ENCODE assay signal across 18 cellular contexts in the genomic region with DNA sequence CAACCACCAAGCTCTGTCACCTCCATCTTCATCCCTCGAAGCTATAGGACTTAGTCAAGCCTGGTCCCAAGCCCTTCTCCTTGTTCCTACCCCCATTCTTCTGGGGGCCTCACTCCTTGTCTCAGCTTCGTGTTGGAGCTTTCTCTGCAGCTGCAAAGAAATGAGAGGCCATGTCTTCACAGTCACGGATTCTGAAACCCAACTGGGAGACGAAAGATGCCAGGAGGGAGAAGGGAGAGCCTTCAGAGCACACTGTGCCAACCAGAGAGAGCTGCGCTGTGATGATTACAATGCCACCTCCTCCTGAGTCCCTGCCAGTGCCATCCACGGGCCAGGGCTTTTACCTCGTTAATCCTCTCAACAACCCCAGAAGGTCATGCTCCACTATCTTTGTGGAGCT.
DNase-seq lines count a peak whose midpoint lies in the region; ATAC-seq and TF ChIP-seq lines count a peak whose summit lies in the region.
"Had no signal": no experiment of that assay in that cellular context is flagged by ENCODE, and none has a peak within 500 bp of the region (broad histone marks: within the 10 kb centered on the region; RNA-seq: fewer than 3 reads in every experiment).

No MANE protein-coding gene starts in this region.

- intact Hi-C loops in esophagus muscularis mucosa (cut with DNase I) = no loop called here

- H3K4me3 ChIP-seq in esophagus muscularis mucosa = no peak overlapping the region
- H3K4me3 ChIP-seq: A549, GM23338 had no signal

- ATAC-seq in activated CD8-positive, alpha-beta memory T cell treated with anti-CD3 and anti-CD28 coated beads, Interleukin-2, amount 10 ng/mL, durations not matched to agents 7 days and 5 days = no peak
- ATAC-seq in GM21737 (IDR thresholded peaks at IDR 0.05; ENCODE audit: unreplicated experiment) = no peak
- ATAC-seq: A549, GM23338, HCT116 had no signal

- H3K36me3 ChIP-seq in esophagus muscularis mucosa = no peaks in the 10 kb centered on the region

- H3K27me3 ChIP-seq in esophagus muscularis mucosa = peaks cover 0 to 15% (median 0%) of the 10 kb centered on the region in 4 donors

- H3K9me3 Mint-ChIP-seq in activated CD8-positive, alpha-beta memory T cell treated with anti-CD3 and anti-CD28 coated beads, Interleukin-2, amount 10 ng/mL, durations not matched to agents 7 days and 5 days (ENCODE audit: low read depth) = peaks cover 4% of the 10 kb centered on the region
- H3K9me3 Mint-ChIP-seq in osteocyte (ENCODE audit: unreplicated experiment) = peaks cover 24% of the 10 kb centered on the region

- H3K4me1 ChIP-seq in esophagus muscularis mucosa = no peaks in the 10 kb centered on the region
- H3K4me1 ChIP-seq: A549 had no signal

- DNase-seq in activated CD8-positive, alpha-beta memory T cell treated with anti-CD3 and anti-CD28 coated beads, Interleukin-2, amount 10 ng/mL, durations not matched to agents 7 days and 5 days = peak; percentile 19
- DNase-seq in activated CD8-positive, alpha-beta memory T cell treated with anti-CD3 and anti-CD28 coated beads for 24 hours = no peak
- peak; percentile 55 for DNase-seq in esophagus muscularis mucosa (ENCODE audit: extremely low spot score)
- DNase-seq in osteocyte (ENCODE audit: extremely low spot score, unreplicated experiment) = peak; percentile 36
- DNase-seq in NCI-H1436 (lab: John Stamatoyannopoulos, UW) = no peak
- DNase-seq: 8988T; ACHN; C1 segment of cervical spinal cord; Calu3; CD4-positive, alpha-beta memory T cell; COR-L47; DMS153; DND-41; H9 had no signal

- peaks cover 2% of the 10 kb centered on the region for H3K27me3 Mint-ChIP-seq in activated CD8-positive, alpha-beta memory T cell treated with anti-CD3 and anti-CD28 coated beads, Interleukin-2, amount 10 ng/mL, durations not matched to agents 7 days and 5 days
- H3K27me3 Mint-ChIP-seq in osteocyte (ENCODE audit: unreplicated experiment) = no peaks in the 10 kb centered on the region

- 81% methylated on average over 7 of the region's 7 CpGs for WGBS in esophagus muscularis mucosa

- TF ChIP-seq EP300 in esophagus muscularis mucosa (IDR thresholded peaks at IDR 0.05) = no peak

- no peak overlapping the region for H3K27ac Mint-ChIP-seq in activated CD8-positive, alpha-beta memory T cell treated with anti-CD3 and anti-CD28 coated beads, Interleukin-2, amount 10 ng/mL, durations not matched to agents 7 days and 5 days
- no peak overlapping the region for H3K27ac Mint-ChIP-seq in osteocyte (ENCODE audit: unreplicated experiment)
- H3K27ac Mint-ChIP-seq: CD4-positive, alpha-beta memory T cell; GM23338; H9 had no signal

- TF ChIP-seq CTCF in esophagus muscularis mucosa (IDR thresholded peaks at IDR 0.05) (no peak), osteocyte (IDR thresholded peaks at IDR 0.05) (no peak)

- H3K4me3 Mint-ChIP-seq in activated CD8-positive, alpha-beta memory T cell treated with anti-CD3 and anti-CD28 coated beads, Interleukin-2, amount 10 ng/mL, durations not matched to agents 7 days and 5 days = no peak overlapping the region
- no peak overlapping the region for H3K4me3 Mint-ChIP-seq in osteocyte (ENCODE audit: unreplicated experiment)
- H3K4me3 Mint-ChIP-seq: CD4-positive, alpha-beta memory T cell; GM23338; H9 had no signal

- TF ChIP-seq POLR2A in esophagus muscularis mucosa (IDR thresholded peaks at IDR 0.05; ENCODE audit: low read depth) = no peak

- no peaks in the 10 kb centered on the region for H3K36me3 Mint-ChIP-seq in activated CD8-positive, alpha-beta memory T cell treated with anti-CD3 and anti-CD28 coated beads, Interleukin-2, amount 10 ng/mL, durations not matched to agents 7 days and 5 days
- H3K36me3 Mint-ChIP-seq in osteocyte (ENCODE audit: unreplicated experiment) = no peaks in the 10 kb centered on the region
- H3K36me3 Mint-ChIP-seq: CD4-positive, alpha-beta memory T cell had no signal

- peaks cover 0 to 14% (median 0%) of the 10 kb centered on the region in 4 donors for H3K9me3 ChIP-seq in esophagus muscularis mucosa
- H3K9me3 ChIP-seq: A549 had no signal

- CTCF ChIA-PET in activated CD8-positive, alpha-beta memory T cell treated with anti-CD3 and anti-CD28 coated beads, Interleukin-2, amount 10 ng/mL, durations not matched to agents 7 days and 5 days (lab: Charles Lee) = no interaction called here

- no peak overlapping the region for H3K27ac ChIP-seq in esophagus muscularis mucosa (replicated peaks in 1 of 4)
- H3K27ac ChIP-seq: A549 had no signal

- H3K4me1 Mint-ChIP-seq in activated CD8-positive, alpha-beta memory T cell treated with anti-CD3 and anti-CD28 coated beads, Interleukin-2, amount 10 ng/mL, durations not matched to agents 7 days and 5 days = no peaks in the 10 kb centered on the region
- no peaks in the 10 kb centered on the region for H3K4me1 Mint-ChIP-seq in osteocyte (ENCODE audit: unreplicated experiment)
- H3K4me1 Mint-ChIP-seq: CD4-positive, alpha-beta memory T cell; GM23338; H9 had no signal

Comparison
In these comparisons a context has a peak if more than half of its experiments do, and no peak if none do; other contexts are left out.
1. DNase-seq: peak in activated CD8-positive, alpha-beta memory T cell treated with anti-CD3 and anti-CD28 coated beads, Interleukin-2, amount 10 ng/mL, durations not matched to agents 7 days and 5 days (single experiment), esophagus muscularis mucosa (single experiment) and osteocyte (single experiment); none in activated CD8-positive, alpha-beta memory T cell treated with anti-CD3 and anti-CD28 coated beads for 24 hours (single experiment) and NCI-H1436 (single experiment).